1 cellular context compared by ENCODE assay signal in the genomic region with DNA sequence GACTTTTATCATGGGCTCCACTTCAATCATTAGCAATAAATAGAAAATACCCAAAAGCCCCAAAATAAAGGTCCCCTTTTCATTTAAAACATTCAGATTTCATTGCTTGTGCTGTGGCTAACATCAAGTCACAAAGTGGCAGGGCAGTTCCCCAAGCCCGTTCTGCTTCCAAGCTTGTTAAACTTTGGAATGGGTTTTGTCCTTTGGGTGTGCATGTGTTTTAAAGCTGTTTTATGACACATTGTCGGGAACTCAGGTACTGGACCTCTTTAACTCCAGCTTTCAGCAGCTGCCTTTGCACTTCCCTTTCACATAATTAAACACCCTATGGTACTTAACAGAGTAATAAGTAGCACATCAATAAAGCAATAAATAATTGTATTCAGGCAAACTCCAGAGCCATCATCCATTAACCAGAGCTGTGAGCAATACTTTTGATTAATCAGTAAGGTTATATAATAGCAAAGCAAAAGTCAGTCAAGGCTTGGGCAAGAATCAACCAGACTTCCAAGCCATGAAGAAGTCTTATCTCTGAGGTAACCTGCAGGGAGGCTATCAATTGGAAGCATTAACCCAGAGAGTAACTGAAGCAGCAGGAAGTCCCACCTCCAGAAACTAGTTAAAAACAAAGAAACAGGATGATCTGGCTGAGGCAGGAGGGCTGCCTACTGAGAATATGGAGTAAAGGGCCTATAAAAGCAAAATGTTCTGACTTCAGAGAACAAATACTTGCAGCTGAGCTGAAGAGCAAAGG.
TF ChIP-seq lines count a peak whose summit lies in the region.

No MANE protein-coding gene starts in this region.

TF ChIP-seq in HEK293T, 16 proteins besides CTCF, POLR2A, EP300 and RAD21 (continued from another document):
- TF ChIP-seq HDGF (IDR thresholded peaks at IDR 0.05; ENCODE audit: borderline replicate concordance): no peak
- no peak for TF ChIP-seq ZNF384 (IDR thresholded peaks at IDR 0.05)
- TF ChIP-seq L3MBTL2 (conservative IDR thresholded peaks at IDR 0.05): no peak
